ENCODE assay signal across 12 cellular contexts in the genomic region with DNA sequence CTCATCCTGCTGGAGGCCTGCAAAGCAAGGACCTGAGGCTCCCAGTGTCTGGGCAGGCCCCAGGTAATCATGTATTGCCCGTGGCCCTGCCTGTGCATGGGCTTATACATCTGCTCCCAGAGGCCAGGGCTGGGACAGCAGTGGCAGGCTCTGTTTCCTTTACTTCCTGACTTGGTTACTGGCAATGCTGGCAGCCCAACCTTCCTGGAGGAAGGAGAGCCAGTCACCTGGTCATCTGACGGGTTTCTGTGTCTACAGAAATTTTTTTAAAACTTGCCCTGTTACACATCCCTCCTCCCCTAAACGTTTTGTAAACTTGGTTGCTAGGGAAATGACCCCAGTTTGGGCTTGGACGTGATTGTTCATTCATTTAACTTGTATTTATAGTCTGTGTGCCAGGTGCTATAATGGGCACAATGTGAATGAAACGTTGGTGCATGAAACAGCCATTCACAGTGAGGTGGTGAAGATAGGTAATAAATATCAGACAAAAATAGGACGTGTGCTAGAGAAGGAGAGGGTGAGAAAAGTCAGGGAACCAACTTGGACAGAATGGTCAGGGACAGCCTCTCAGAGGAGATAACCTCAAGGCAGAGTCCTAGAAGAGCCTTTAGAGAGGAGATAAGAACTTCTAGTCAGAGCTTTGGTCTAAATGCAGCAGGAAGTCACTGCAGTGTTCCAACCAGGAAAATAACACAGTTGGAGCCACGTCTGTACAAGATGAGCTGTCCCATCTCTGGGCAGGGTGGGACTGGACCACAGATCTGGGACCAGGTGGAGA. TPM values are rescaled to one million over a fixed set of nuclear protein-coding genes. Genes with fewer than 3 reads are reported as not detected.
DNase-seq lines count a peak whose midpoint lies in the region; ATAC-seq and TF ChIP-seq lines count a peak whose summit lies in the region.
"Had no signal": no experiment of that assay in that cellular context is flagged by ENCODE, and none has a peak within 500 bp of the region (broad histone marks: within the 10 kb centered on the region; RNA-seq: fewer than 3 reads in every experiment).

No MANE protein-coding gene starts in this region.

- TF ChIP-seq CTCF in esophagus muscularis mucosa (IDR thresholded peaks at IDR 0.05) (peak in 1 of 3 experiments; percentile 5), ovary (IDR thresholded peaks at IDR 0.05) (no peak)

- peak; percentile 23 for DNase-seq in activated CD4-positive, alpha-beta T cell treated with anti-CD3 and anti-CD28 coated beads for 48 hours
- DNase-seq in activated CD4-positive, alpha-beta T cell treated with anti-CD3 and anti-CD28 coated beads, Interleukin-2, amount 50 U/mL, for 48 hours: no peak
- peak; percentile 43 for DNase-seq in activated CD4-positive, alpha-beta memory T cell treated with anti-CD3 and anti-CD28 coated beads, Interleukin-2, amount 10 ng/mL, durations not matched to agents 7 days and 5 days
- DNase-seq in esophagus muscularis mucosa (ENCODE audit: extremely low spot score) (no peak), HuH-7 (ENCODE audit: low spot score) (no peak), ovary (no peak)
- DNase-seq in stimulated activated naive B cell treated with anti-CD40 and anti-IgM and Interleukin-4, amounts not matched to agents 10 μg/mL and 1 μg/mL and 100 μg/mL, for 72 hours: no peak
- DNase-seq: MV-4-11, WERI-Rb-1 had no signal

- H3K4me3 ChIP-seq in esophagus muscularis mucosa (no peak overlapping the region), ovary (no peak overlapping the region)
- H3K4me3 ChIP-seq: A549, thoracic aorta had no signal

- CTCF ChIA-PET in activated CD4-positive, alpha-beta memory T cell treated with anti-CD3 and anti-CD28 coated beads, Interleukin-2, amount 10 ng/mL, durations not matched to agents 7 days and 5 days (lab: Charles Lee): interaction anchor here (1.0 to 10.3 kb wide), 9 partner anchors 13 to 298 kb away, joined by 4 to 256 read pairs (median 6); a partner anchor contains a TSS

- H3K4me3 Mint-ChIP-seq in activated CD4-positive, alpha-beta memory T cell treated with anti-CD3 and anti-CD28 coated beads, Interleukin-2, amount 10 ng/mL, durations not matched to agents 7 days and 5 days: peak overlapping the region; percentile 51
- H3K4me3 Mint-ChIP-seq in stimulated activated naive B cell treated with anti-CD40 and anti-IgM and Interleukin-4, amounts not matched to agents 10 μg/mL and 1 μg/mL and 100 μg/mL, for 72 hours: peak overlapping the region in 1 of 2 donors; percentile 77

- no peak for TF ChIP-seq EP300 in esophagus muscularis mucosa (IDR thresholded peaks at IDR 0.05)
- TF ChIP-seq EP300 in ovary (IDR thresholded peaks at IDR 0.05): no peak

- H3K27me3 Mint-ChIP-seq in activated CD4-positive, alpha-beta memory T cell treated with anti-CD3 and anti-CD28 coated beads, Interleukin-2, amount 10 ng/mL, durations not matched to agents 7 days and 5 days: no peaks in the 10 kb centered on the region
- H3K27me3 Mint-ChIP-seq in stimulated activated naive B cell treated with anti-CD40 and anti-IgM and Interleukin-4, amounts not matched to agents 10 μg/mL and 1 μg/mL and 100 μg/mL, for 72 hours: no peaks in the 10 kb centered on the region

- intact Hi-C loops in esophagus muscularis mucosa (cut with DNase I) (no loop called here), ovary (cut with DNase I) (loop anchor here in 3 of 4 donors (5.0 to 10.0 kb wide), 3 partner anchors 150 to 1068 kb away; a partner anchor contains a TSS)

- H3K27ac Mint-ChIP-seq in activated CD4-positive, alpha-beta memory T cell treated with anti-CD3 and anti-CD28 coated beads, Interleukin-2, amount 10 ng/mL, durations not matched to agents 7 days and 5 days: peak overlapping the region; percentile 84
- peak overlapping the region; percentile 94 for H3K27ac Mint-ChIP-seq in stimulated activated naive B cell treated with anti-CD40 and anti-IgM and Interleukin-4, amounts not matched to agents 10 μg/mL and 1 μg/mL and 100 μg/mL, for 72 hours

- no peaks in the 10 kb centered on the region for H3K27me3 ChIP-seq in esophagus muscularis mucosa
- H3K27me3 ChIP-seq in ovary: no peaks in the 10 kb centered on the region

- TF ChIP-seq POLR2A in esophagus muscularis mucosa (IDR thresholded peaks at IDR 0.05; ENCODE audit: low read depth): no peak
- no peak for TF ChIP-seq POLR2A in ovary (IDR thresholded peaks at IDR 0.05)

- H3K4me1 ChIP-seq in esophagus muscularis mucosa (peaks cover 59 to 87% (median 64%) of the 10 kb centered on the region in 4 donors), ovary (ENCODE audit: insufficient read depth) (no peaks in the 10 kb centered on the region)

- ATAC-seq in stimulated activated naive B cell treated with anti-CD40 and anti-IgM and Interleukin-4, amounts not matched to agents 10 μg/mL and 1 μg/mL and 100 μg/mL, for 72 hours (replicated peaks): no peak
- ATAC-seq in HG03460 (IDR thresholded peaks at IDR 0.05; ENCODE audit: unreplicated experiment): no peak
- ATAC-seq: A549 had no signal

- H3K9me3 ChIP-seq in esophagus muscularis mucosa: no peaks in the 10 kb centered on the region
- no peaks in the 10 kb centered on the region for H3K9me3 ChIP-seq in ovary
- H3K9me3 ChIP-seq: A549, thoracic aorta had no signal

- H3K27ac ChIP-seq in esophagus muscularis mucosa (replicated peaks in 1 of 4) (peak overlapping the region; percentile 47 to 76 (median 60)), ovary (no peak overlapping the region)
- H3K27ac ChIP-seq: A549, WERI-Rb-1 had no signal

- H3K36me3 ChIP-seq in esophagus muscularis mucosa: peaks cover 2 to 92% (median 44%) of the 10 kb centered on the region in 4 donors
- no peaks in the 10 kb centered on the region for H3K36me3 ChIP-seq in ovary

- H3K4me1 Mint-ChIP-seq in activated CD4-positive, alpha-beta memory T cell treated with anti-CD3 and anti-CD28 coated beads, Interleukin-2, amount 10 ng/mL, durations not matched to agents 7 days and 5 days: peaks cover 90% of the 10 kb centered on the region
- H3K4me1 Mint-ChIP-seq in stimulated activated naive B cell treated with anti-CD40 and anti-IgM and Interleukin-4, amounts not matched to agents 10 μg/mL and 1 μg/mL and 100 μg/mL, for 72 hours: peaks cover 63 to 68% of the 10 kb centered on the region in 2 donors

- peaks cover 77% of the 10 kb centered on the region for H3K36me3 Mint-ChIP-seq in activated CD4-positive, alpha-beta memory T cell treated with anti-CD3 and anti-CD28 coated beads, Interleukin-2, amount 10 ng/mL, durations not matched to agents 7 days and 5 days (ENCODE audit: low read depth)
- peaks cover 47 to 68% of the 10 kb centered on the region in 2 donors for H3K36me3 Mint-ChIP-seq in stimulated activated naive B cell treated with anti-CD40 and anti-IgM and Interleukin-4, amounts not matched to agents 10 μg/mL and 1 μg/mL and 100 μg/mL, for 72 hours

- POLR2A ChIA-PET in activated CD4-positive, alpha-beta memory T cell treated with anti-CD3 and anti-CD28 coated beads, Interleukin-2, amount 10 ng/mL, durations not matched to agents 7 days and 5 days (lab: Charles Lee): interaction anchor here (1.3 to 5.1 kb wide), 7 partner anchors 13 to 293 kb away, joined by 5 to 99 read pairs (median 10); a partner anchor contains a TSS

- H3K9me3 Mint-ChIP-seq in activated CD4-positive, alpha-beta memory T cell treated with anti-CD3 and anti-CD28 coated beads, Interleukin-2, amount 10 ng/mL, durations not matched to agents 7 days and 5 days: no peaks in the 10 kb centered on the region
- H3K9me3 Mint-ChIP-seq in stimulated activated naive B cell treated with anti-CD40 and anti-IgM and Interleukin-4, amounts not matched to agents 10 μg/mL and 1 μg/mL and 100 μg/mL, for 72 hours: no peaks in the 10 kb centered on the region

- 43% methylated on average over 7 of the region's 7 CpGs for WGBS in esophagus muscularis mucosa
- 46 to 56% (median 54%) methylated on average over 7 of the region's 7 CpGs for WGBS in ovary, 3 donors

RNA-seq across cellular contexts. Expression of a gene that starts 14.1 kb away (rescaled TPM):
- 100 to 1,000 TPM; 103 to 108 TPM for total RNA-seq in activated CD4-positive, alpha-beta memory T cell treated with anti-CD3 and anti-CD28 coated beads, Interleukin-2, amount 10 ng/mL, durations not matched to agents 7 days and 5 days
- 10 to 100 TPM; 48.0 to 73.8 (median 65.4) TPM for total RNA-seq in esophagus muscularis mucosa
- total RNA-seq in ovary: 10 to 100 TPM; 27.1 to 88.8 (median 38.7) TPM
- 10 to 100 TPM; 51.0 to 62.3 TPM for polyA plus RNA-seq in ovary

RNA-seq across cellular contexts. Expression of a gene that starts 21.7 kb away (rescaled TPM):
- 1 to 10 TPM; 1.7 to 2.4 TPM for total RNA-seq in activated CD4-positive, alpha-beta memory T cell treated with anti-CD3 and anti-CD28 coated beads, Interleukin-2, amount 10 ng/mL, durations not matched to agents 7 days and 5 days
- total RNA-seq in esophagus muscularis mucosa (under 1 TPM in 3 of 4 donors, not detected in 1; 0.11 to 0.83 (median 0.52) TPM), ovary (under 1 TPM in 4 of 7 donors, not detected in 3; 0.25 to 0.47 (median 0.34) TPM)
- under 1 TPM; 0.10 to 0.24 TPM for polyA plus RNA-seq in ovary

Comparison
In these comparisons a context has a peak if more than half of its experiments do, and no peak if none do; other contexts are left out.
1. DNase-seq: peak in activated CD4-positive, alpha-beta T cell treated with anti-CD3 and anti-CD28 coated beads for 48 hours (single experiment) and activated CD4-positive, alpha-beta memory T cell treated with anti-CD3 and anti-CD28 coated beads, Interleukin-2, amount 10 ng/mL, durations not matched to agents 7 days and 5 days (single experiment); none in activated CD4-positive, alpha-beta T cell treated with anti-CD3 and anti-CD28 coated beads, Interleukin-2, amount 50 U/mL, for 48 hours (0 of 2), esophagus muscularis mucosa (single experiment), stimulated activated naive B cell treated with anti-CD40 and anti-IgM and Interleukin-4, amounts not matched to agents 10 μg/mL and 1 μg/mL and 100 μg/mL, for 72 hours (single experiment), HuH-7 (single experiment) and ovary (0 of 5).
2. H3K27ac ChIP-seq: peak in esophagus muscularis mucosa (4 of 4); none in ovary (0 of 2).